Comparison of ENCODE assay signal across 11 cellular contexts in the genomic region with DNA sequence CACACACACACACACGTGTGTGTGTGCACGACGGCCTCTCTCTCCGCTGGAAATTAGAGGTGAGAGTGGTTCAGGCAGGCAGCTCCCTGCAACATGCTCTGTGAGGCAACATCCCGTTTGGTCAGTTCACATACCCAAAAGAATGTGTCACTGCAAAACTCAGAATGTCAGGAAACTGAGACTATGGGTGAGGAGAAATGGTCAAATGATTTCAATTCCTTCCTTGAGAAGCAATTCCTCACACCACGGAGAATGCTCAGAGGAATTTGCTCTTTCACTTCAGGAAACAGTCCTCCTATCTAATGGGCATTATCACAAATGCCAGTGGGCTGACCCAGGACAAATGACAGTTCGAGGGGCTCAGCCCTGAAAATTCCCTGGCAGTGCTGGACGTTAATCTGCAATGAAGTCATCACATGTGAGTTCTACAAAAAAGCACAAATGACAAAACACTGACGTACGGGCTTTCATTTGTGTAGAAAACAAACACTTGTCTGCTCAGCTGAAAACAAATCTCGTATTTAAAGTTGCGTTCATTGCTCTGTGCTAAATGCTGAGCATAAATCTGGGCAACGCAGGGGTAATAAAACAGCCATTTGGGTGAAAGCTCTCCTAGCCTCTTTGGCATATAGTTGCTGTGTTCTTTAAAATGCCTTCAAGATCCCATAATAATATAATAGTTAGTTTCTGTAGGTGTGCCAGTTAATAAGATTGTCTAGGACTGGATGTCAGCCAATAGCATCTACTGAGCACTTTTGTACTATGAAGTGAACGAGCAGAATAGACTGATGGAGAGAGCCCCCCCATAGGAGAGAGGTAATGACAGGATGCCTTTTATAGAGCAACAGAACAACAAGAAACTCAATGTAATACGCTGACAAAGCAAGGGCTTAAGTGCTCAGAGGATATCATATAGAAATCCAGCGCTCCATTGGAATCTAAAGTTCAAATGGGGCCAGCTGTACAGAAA. TPM values are rescaled to one million over a fixed set of nuclear protein-coding genes. Genes with fewer than 3 reads are reported as not detected.
DNase-seq lines count a peak whose midpoint lies in the region; ATAC-seq and TF ChIP-seq lines count a peak whose summit lies in the region.
"Had no signal": no experiment of that assay in that cellular context is flagged by ENCODE, and none has a peak within 500 bp of the region (broad histone marks: within the 10 kb centered on the region; RNA-seq: fewer than 3 reads in every experiment).

No MANE protein-coding gene starts in this region.

- no peak for ATAC-seq in GM21576 (IDR thresholded peaks at IDR 0.05; ENCODE audit: unreplicated experiment)
- ATAC-seq in HG03139 (IDR thresholded peaks at IDR 0.05; ENCODE audit: unreplicated experiment): no peak
- ATAC-seq: stimulated activated naive B cell treated with anti-CD40 and anti-IgM and Interleukin-4, amounts not matched to agents 10 μg/mL and 1 μg/mL and 100 μg/mL, for 72 hours had no signal

- TF ChIP-seq CTCF in Calu3 (IDR thresholded peaks at IDR 0.05; ENCODE audit: unreplicated experiment): no peak

- no peak overlapping the region for H3K4me3 Mint-ChIP-seq in Calu3 (ENCODE audit: low read depth, unreplicated experiment)
- H3K4me3 Mint-ChIP-seq: activated naive CD4-positive, alpha-beta T cell treated with anti-CD3 and anti-CD28 coated beads, Interleukin-2, amount 10 ng/mL, durations not matched to agents 7 days and 5 days; stimulated activated naive B cell treated with anti-CD40 and anti-IgM and Interleukin-4, amounts not matched to agents 10 μg/mL and 1 μg/mL and 100 μg/mL, for 72 hours had no signal

- no peaks in the 10 kb centered on the region for H3K9me3 Mint-ChIP-seq in Calu3 (ENCODE audit: low read depth, unreplicated experiment)
- H3K9me3 Mint-ChIP-seq: activated naive CD4-positive, alpha-beta T cell treated with anti-CD3 and anti-CD28 coated beads, Interleukin-2, amount 10 ng/mL, durations not matched to agents 7 days and 5 days; stimulated activated naive B cell treated with anti-CD40 and anti-IgM and Interleukin-4, amounts not matched to agents 10 μg/mL and 1 μg/mL and 100 μg/mL, for 72 hours had no signal

- BruUV-seq in Calu3 (replicated peaks; lab: Mats Ljungman, UMichigan): no TSS peak

- H3K27ac Mint-ChIP-seq in Calu3 (ENCODE audit: unreplicated experiment): peak overlapping the region; percentile 30
- H3K27ac Mint-ChIP-seq: activated naive CD4-positive, alpha-beta T cell treated with anti-CD3 and anti-CD28 coated beads, Interleukin-2, amount 10 ng/mL, durations not matched to agents 7 days and 5 days; stimulated activated naive B cell treated with anti-CD40 and anti-IgM and Interleukin-4, amounts not matched to agents 10 μg/mL and 1 μg/mL and 100 μg/mL, for 72 hours had no signal

- peak overlapping the region; percentile 60 for H3K27ac ChIP-seq in epithelial cell of prostate

- H3K4me1 Mint-ChIP-seq in Calu3 (ENCODE audit: low read depth, unreplicated experiment): no peaks in the 10 kb centered on the region

- CTCF ChIA-PET in Calu3 (lab: Charles Lee): no interaction called here

- intact Hi-C loops in Calu3 (cut with micrococcal nuclease; ENCODE audit: unreplicated experiment): no loop called here

- H3K27me3 Mint-ChIP-seq in Calu3 (ENCODE audit: unreplicated experiment): no peaks in the 10 kb centered on the region

- no peaks in the 10 kb centered on the region for H3K36me3 Mint-ChIP-seq in Calu3 (ENCODE audit: insufficient read depth, unreplicated experiment)
- H3K36me3 Mint-ChIP-seq: activated naive CD4-positive, alpha-beta T cell treated with anti-CD3 and anti-CD28 coated beads, Interleukin-2, amount 10 ng/mL, durations not matched to agents 7 days and 5 days had no signal

- peak; percentile 39 for DNase-seq in Calu3
- DNase-seq in NOMO-1 (lab: John Stamatoyannopoulos, UW; ENCODE audit: unreplicated experiment in 2 of 2): peak; percentile 45 to 69
- DNase-seq in epithelial cell of prostate (ENCODE audit: low read depth, low spot score): peak; percentile 39
- DNase-seq in non-pigmented ciliary epithelial cell (ENCODE audit: low read depth): peak; percentile 79
- no peak for DNase-seq in T-helper 2 cell
- no peak for DNase-seq in NCI-H82 (lab: John Stamatoyannopoulos, UW)
- DNase-seq: activated naive CD4-positive, alpha-beta T cell treated with anti-CD3 and anti-CD28 coated beads, Interleukin-2, amount 10 ng/mL, durations not matched to agents 7 days and 5 days; NCI-H446; stimulated activated naive B cell treated with anti-CD40 and anti-IgM and Interleukin-4, amounts not matched to agents 10 μg/mL and 1 μg/mL and 100 μg/mL, for 72 hours had no signal

RNA-seq across cellular contexts. Expression of a gene that starts 18.7 kb away (rescaled TPM):
- total RNA-seq in Calu3 (2022): 19.0 and 19.3 TPM in 2 replicates

RNA-seq across cellular contexts. Expression of a gene that starts 59.9 kb away (rescaled TPM):
- total RNA-seq in Calu3 (2022): 189 and 199 TPM in 2 replicates

Comparison
In these comparisons a context has a peak if more than half of its experiments do, and no peak if none do; other contexts are left out.
1. DNase-seq: peak in Calu3 (single experiment), NOMO-1 (2 of 2), epithelial cell of prostate (single experiment) and non-pigmented ciliary epithelial cell (single experiment); none in T-helper 2 cell (0 of 5) and NCI-H82 (single experiment).